ENCODE assay signal across 1 cellular context in the genomic region with DNA sequence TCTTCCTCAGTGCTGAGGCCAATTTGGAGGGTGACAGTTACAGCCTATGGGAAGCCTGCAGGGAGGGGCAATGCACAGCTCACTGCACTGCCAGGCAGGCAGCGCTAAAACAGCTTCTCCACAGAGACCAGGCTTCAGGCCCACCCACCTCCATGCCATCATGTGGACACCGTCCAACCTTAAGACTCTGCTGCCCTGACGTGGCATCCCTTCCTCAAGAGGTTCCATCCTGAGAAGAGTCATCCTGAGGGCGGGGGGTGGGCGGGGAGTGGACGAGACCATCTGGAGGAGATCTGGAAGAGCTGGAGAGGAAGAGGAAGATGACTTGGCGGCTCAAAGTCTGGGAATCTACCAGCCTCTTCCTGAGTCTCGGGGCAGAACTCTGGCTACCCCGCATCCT.
A peak's percentile ranks its signal among the peaks of the same experiment; 100 is the strongest.
TF ChIP-seq lines count a peak whose summit lies in the region.

No MANE protein-coding gene starts in this region.

TF ChIP-seq in K562, 482 proteins besides CTCF, POLR2A, EP300 and RAD21:
- no peak for TF ChIP-seq KLF6 (CRISPR knock-in tag; IDR thresholded peaks at IDR 0.05; ENCODE audit: borderline replicate concordance)
- TF ChIP-seq, protein P1, sequence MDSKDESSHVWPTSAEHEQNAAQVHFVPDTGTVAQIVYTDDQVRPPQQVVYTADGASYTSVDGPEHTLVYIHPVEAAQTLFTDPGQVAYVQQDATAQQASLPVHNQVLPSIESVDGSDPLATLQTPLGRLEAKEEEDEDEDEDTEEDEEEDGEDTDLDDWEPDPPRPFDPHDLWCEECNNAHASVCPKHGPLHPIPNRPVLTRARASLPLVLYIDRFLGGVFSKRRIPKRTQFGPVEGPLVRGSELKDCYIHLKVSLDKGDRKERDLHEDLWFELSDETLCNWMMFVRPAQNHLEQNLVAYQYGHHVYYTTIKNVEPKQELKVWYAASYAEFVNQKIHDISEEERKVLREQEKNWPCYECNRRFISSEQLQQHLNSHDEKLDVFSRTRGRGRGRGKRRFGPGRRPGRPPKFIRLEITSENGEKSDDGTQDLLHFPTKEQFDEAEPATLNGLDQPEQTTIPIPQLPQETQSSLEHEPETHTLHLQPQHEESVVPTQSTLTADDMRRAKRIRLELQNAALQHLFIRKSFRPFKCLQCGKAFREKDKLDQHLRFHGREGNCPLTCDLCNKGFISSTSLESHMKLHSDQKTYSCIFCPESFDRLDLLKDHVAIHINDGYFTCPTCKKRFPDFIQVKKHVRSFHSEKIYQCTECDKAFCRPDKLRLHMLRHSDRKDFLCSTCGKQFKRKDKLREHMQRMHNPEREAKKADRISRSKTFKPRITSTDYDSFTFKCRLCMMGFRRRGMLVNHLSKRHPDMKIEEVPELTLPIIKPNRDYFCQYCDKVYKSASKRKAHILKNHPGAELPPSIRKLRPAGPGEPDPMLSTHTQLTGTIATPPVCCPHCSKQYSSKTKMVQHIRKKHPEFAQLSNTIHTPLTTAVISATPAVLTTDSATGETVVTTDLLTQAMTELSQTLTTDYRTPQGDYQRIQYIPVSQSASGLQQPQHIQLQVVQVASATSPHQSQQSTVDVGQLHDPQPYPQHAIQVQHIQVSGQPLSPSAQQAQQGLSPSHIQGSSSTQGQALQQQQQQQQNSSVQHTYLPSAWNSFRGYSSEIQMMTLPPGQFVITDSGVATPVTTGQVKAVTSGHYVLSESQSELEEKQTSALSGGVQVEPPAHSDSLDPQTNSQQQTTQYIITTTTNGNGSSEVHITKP (IDR thresholded peaks at IDR 0.05; ENCODE audit: partially characterized antibody) = peak; percentile 85
- no peak for TF ChIP-seq ZC3H8 (IDR thresholded peaks at IDR 0.05)
- TF ChIP-seq ZNF436 (CRISPR knock-in tag; IDR thresholded peaks at IDR 0.05) = no peak
- TF ChIP-seq HNRNPK (IDR thresholded peaks at IDR 0.05; ENCODE audit: low read depth, low read length, poor library complexity, severe bottlenecking) = no peak
- no peak for TF ChIP-seq GATAD2B (IDR thresholded peaks at IDR 0.05; ENCODE audit: borderline replicate concordance)
TF ChIP-seq in K562: peak in this region for 1.
